6 cellular contexts compared by ENCODE assay signal in genomic region chrX:133042260-133042659, GRCh38. TPM values are rescaled to one million over a fixed set of nuclear protein-coding genes. Genes with fewer than 3 reads are reported as not detected.
"Had no signal": no experiment of that assay in that cellular context is flagged by ENCODE, and none has a peak within 500 bp of the region (broad histone marks: within the 10 kb centered on the region; RNA-seq: fewer than 3 reads in every experiment).

No MANE protein-coding gene starts in this region.

- H3K4me3 ChIP-seq: K562 had no signal

- ATAC-seq: HepG2, K562 had no signal

- H3K27ac ChIP-seq: HL-60 had no signal

- DNase-seq: IMR-90 had no signal

RNA-seq across cellular contexts. Expression of gene USP26, which starts 54.6 kb away (rescaled TPM):
- total RNA-seq: HepG2, HT-29, IMR-90 had no signal
- polyA plus RNA-seq: HepG2, IgD-negative memory B cell, IMR-90 had no signal
